1 cellular context compared by ENCODE assay signal in the genomic region with DNA sequence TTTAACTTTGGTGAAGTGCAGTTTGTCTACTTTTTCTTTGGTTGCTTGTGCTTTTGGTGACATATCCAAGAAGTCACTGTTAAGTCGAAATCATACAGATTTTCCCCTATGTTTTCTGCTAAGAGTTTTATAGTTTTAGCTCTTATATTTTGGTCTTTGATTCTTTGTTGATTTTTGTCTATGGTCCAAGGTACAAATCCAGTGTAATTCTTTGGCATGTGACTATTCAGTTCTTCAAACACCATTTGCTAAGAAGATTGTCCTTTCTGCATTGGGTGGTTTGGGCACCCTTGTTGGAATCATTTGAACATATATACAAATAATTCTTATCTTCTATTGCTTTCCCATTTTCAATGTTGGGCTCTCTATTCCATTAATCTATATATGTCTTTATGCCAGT.
TF ChIP-seq lines count a peak whose summit lies in the region.

No MANE protein-coding gene starts in this region.

TF ChIP-seq in HepG2, 621 proteins besides CTCF, POLR2A, EP300 and RAD21:
- no peak for TF ChIP-seq IRF2 (CRISPR knock-in tag; IDR thresholded peaks at IDR 0.05)
- no peak for TF ChIP-seq HOXA5 (CRISPR knock-in tag; IDR thresholded peaks at IDR 0.05)
- peak; percentile 27; the same call in 1 of the 2 replicates for TF ChIP-seq SAP130 (CRISPR knock-in tag; IDR thresholded peaks at IDR 0.05; ENCODE audit: low read depth)
- no peak for TF ChIP-seq SOX13 (IDR thresholded peaks at IDR 0.05)
- TF ChIP-seq SOX13 (CRISPR knock-in tag; conservative IDR thresholded peaks at IDR 0.05 in 1 of 2, IDR thresholded peaks at IDR 0.05 in 1 of 2) = peak in 1 of 2 experiments; percentile 32; a peak in 1 of 4 replicates
- TF ChIP-seq FOXA1 (IDR thresholded peaks at IDR 0.05) = no peak
- TF ChIP-seq FOXA1 (CRISPR knock-in tag; IDR thresholded peaks at IDR 0.05) = peak; percentile 57
- 0 out of 2 replicates have a peak, but pooled peaks have one; percentile 31 for TF ChIP-seq ARID5B (CRISPR knock-in tag; IDR thresholded peaks at IDR 0.05)
- 0 out of 2 replicates have a peak, but pooled peaks have one; percentile 8 for TF ChIP-seq FOXA3 (CRISPR knock-in tag; IDR thresholded peaks at IDR 0.05)
- TF ChIP-seq GATAD2A (CRISPR knock-in tag; IDR thresholded peaks at IDR 0.05) = 0 out of 2 replicates have a peak, but pooled peaks have one; percentile 11
- TF ChIP-seq ISL2 (CRISPR knock-in tag; IDR thresholded peaks at IDR 0.05) = 0 out of 2 replicates have a peak, but pooled peaks have one; percentile 19
- TF ChIP-seq HNF4A (CRISPR knock-in tag; IDR thresholded peaks at IDR 0.05) = peak; percentile 69
- 0 out of 2 replicates have a peak, but pooled peaks have one; percentile 22 for TF ChIP-seq HMG20A (CRISPR knock-in tag; IDR thresholded peaks at IDR 0.05; ENCODE audit: borderline replicate concordance)
- TF ChIP-seq ZNF720 (CRISPR knock-in tag; IDR thresholded peaks at IDR 0.05) = no peak
- TF ChIP-seq TFE3 (CRISPR knock-in tag; IDR thresholded peaks at IDR 0.05) = peak; percentile 41; the same call in 1 of the 2 replicates
